In the genomic region with DNA sequence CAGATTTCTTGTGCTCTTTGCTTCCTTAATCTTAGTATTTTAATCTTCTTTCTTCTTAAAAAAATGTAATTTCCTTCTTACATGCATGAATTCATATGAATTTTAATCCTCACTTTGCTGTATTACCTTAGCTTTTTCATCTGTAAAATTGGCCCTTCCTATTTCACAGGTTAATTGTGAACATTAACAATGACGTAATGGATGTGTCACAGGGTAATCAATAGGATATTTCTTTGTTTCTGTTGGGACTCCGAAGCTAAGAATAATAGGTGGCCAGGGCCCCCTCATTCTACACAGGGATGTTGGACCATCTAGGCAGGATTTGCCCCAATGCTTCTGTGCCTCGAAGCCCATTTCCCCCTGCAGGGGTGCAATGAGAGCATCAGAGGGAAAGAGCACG, we compare ENCODE assay signal across 24 cellular contexts.
"Had no signal": no experiment of that assay in that cellular context is flagged by ENCODE, and none has a peak within 500 bp of the region (broad histone marks: within the 10 kb centered on the region; RNA-seq: fewer than 3 reads in every experiment).

No MANE protein-coding gene starts in this region.

- H3K27ac ChIP-seq: left ventricle myocardium inferior, pancreas, prostate gland, sigmoid colon, spleen, suprapubic skin, thoracic aorta, tibial artery, uterus had no signal

- H3K4me3 Mint-ChIP-seq: naive thymus-derived CD4-positive, alpha-beta T cell; natural killer cell treated with Interleukin-12 subunit alpha and Interleukin-12 subunit beta and Interleukin-15 and Interleukin-18, amount 100 ng/mL, for 72 hours; stimulated activated effector memory CD8-positive, alpha-beta T cell treated with anti-CD3 and anti-CD28 coated beads, Interleukin-12 subunit alpha, Interleukin-12 subunit beta, amount 100 ng/mL, for 72 hours; stimulated activated naive CD8-positive, alpha-beta T cell treated with anti-CD3 and anti-CD28 coated beads, Interleukin-15, Interleukin-2, amounts not matched to agents 100 ng/mL and 50 ng/mL, for 24 hours; type B pancreatic cell had no signal

- H3K27ac Mint-ChIP-seq: naive thymus-derived CD4-positive, alpha-beta T cell; natural killer cell treated with Interleukin-12 subunit alpha and Interleukin-12 subunit beta and Interleukin-15 and Interleukin-18, amount 100 ng/mL, for 72 hours; stimulated activated effector memory CD8-positive, alpha-beta T cell treated with anti-CD3 and anti-CD28 coated beads, Interleukin-12 subunit alpha, Interleukin-12 subunit beta, amount 100 ng/mL, for 72 hours; stimulated activated naive CD8-positive, alpha-beta T cell treated with anti-CD3 and anti-CD28 coated beads, Interleukin-15, Interleukin-2, amounts not matched to agents 100 ng/mL and 50 ng/mL, for 24 hours; type B pancreatic cell had no signal

- H3K36me3 Mint-ChIP-seq: naive thymus-derived CD4-positive, alpha-beta T cell; natural killer cell treated with Interleukin-12 subunit alpha and Interleukin-12 subunit beta and Interleukin-15 and Interleukin-18, amount 100 ng/mL, for 72 hours; stimulated activated effector memory CD8-positive, alpha-beta T cell treated with anti-CD3 and anti-CD28 coated beads, Interleukin-12 subunit alpha, Interleukin-12 subunit beta, amount 100 ng/mL, for 72 hours; type B pancreatic cell had no signal

- H3K36me3 ChIP-seq: left ventricle myocardium inferior, pancreas, prostate gland, sigmoid colon, spleen, suprapubic skin, thoracic aorta, tibial artery, uterus had no signal

- H3K4me3 ChIP-seq: left ventricle myocardium inferior, lung, mucosa of descending colon, pancreas, prostate gland, sigmoid colon, spleen, suprapubic skin, thoracic aorta, tibial artery, uterus had no signal

- ATAC-seq: mucosa of descending colon; naive thymus-derived CD4-positive, alpha-beta T cell; natural killer cell treated with Interleukin-12 subunit alpha and Interleukin-12 subunit beta and Interleukin-15 and Interleukin-18, amount 100 ng/mL, for 72 hours; pancreas; right cardiac atrium; stimulated activated effector memory CD8-positive, alpha-beta T cell treated with anti-CD3 and anti-CD28 coated beads, Interleukin-12 subunit alpha, Interleukin-12 subunit beta, amount 100 ng/mL, for 72 hours had no signal

- H3K9me3 ChIP-seq: left ventricle myocardium inferior, mucosa of descending colon, pancreas, prostate gland, sigmoid colon, spleen, suprapubic skin, thoracic aorta, tibial artery, uterus had no signal

- H3K9me3 Mint-ChIP-seq: type B pancreatic cell had no signal

- FAIRE-seq: pancreas, small intestine had no signal

- H3K4me1 ChIP-seq: left ventricle myocardium inferior, pancreas, prostate gland, sigmoid colon, spleen, suprapubic skin, tibial artery, uterus had no signal

- H3K4me1 Mint-ChIP-seq: naive thymus-derived CD4-positive, alpha-beta T cell; stimulated activated effector memory CD8-positive, alpha-beta T cell treated with anti-CD3 and anti-CD28 coated beads, Interleukin-12 subunit alpha, Interleukin-12 subunit beta, amount 100 ng/mL, for 72 hours had no signal

- H3K27me3 ChIP-seq: pancreas, sigmoid colon, uterus had no signal

- DNase-seq: islet precursor cell; left ventricle myocardium inferior; midbrain; mucosa of descending colon; naive thymus-derived CD4-positive, alpha-beta T cell; pancreas; posterior cingulate gyrus; retina; right cardiac atrium; sigmoid colon; small intestine; spleen; stimulated activated CD4-positive, alpha-beta T cell treated with anti-CD3 and anti-CD28 coated beads, Interleukin-4, amount 100 ng/mL, for 24 hours; stimulated activated naive CD4-positive, alpha-beta T cell; tibial artery; uterus had no signal
